ENCODE assay signal across 1 cellular context in genomic region chr1:154961207-154961496, GRCh38.
TF ChIP-seq lines count a peak whose summit lies in the region.

No MANE protein-coding gene starts in this region.

TF ChIP-seq in endothelial cell of umbilical vein, 7 proteins besides CTCF, POLR2A, EP300 and RAD21:
- TF ChIP-seq JUN (IDR thresholded peaks at IDR 0.05; ENCODE audit: borderline replicate concordance, insufficient read depth, insufficient read length, low read depth) (no peak), MYC (IDR thresholded peaks at IDR 0.05; ENCODE audit: low read depth, low read length) (no peak), FOS (IDR thresholded peaks at IDR 0.05; ENCODE audit: borderline replicate concordance, insufficient read depth, low read length) (no peak), GATA2 (IDR thresholded peaks at IDR 0.05; ENCODE audit: insufficient read depth, insufficient read length, low read depth, low read length) (no peak), MAX (IDR thresholded peaks at IDR 0.05; ENCODE audit: insufficient read depth, insufficient read length) (no peak), POLR2AphosphoS5 (IDR thresholded peaks at IDR 0.05; ENCODE audit: insufficient read depth, low read depth, low read length) (no peak), EZH2 (IDR thresholded peaks at IDR 0.05; ENCODE audit: borderline replicate concordance, low read depth, low read length, severe bottlenecking) (no peak)
